10 cellular contexts compared by ENCODE assay signal in the genomic region with DNA sequence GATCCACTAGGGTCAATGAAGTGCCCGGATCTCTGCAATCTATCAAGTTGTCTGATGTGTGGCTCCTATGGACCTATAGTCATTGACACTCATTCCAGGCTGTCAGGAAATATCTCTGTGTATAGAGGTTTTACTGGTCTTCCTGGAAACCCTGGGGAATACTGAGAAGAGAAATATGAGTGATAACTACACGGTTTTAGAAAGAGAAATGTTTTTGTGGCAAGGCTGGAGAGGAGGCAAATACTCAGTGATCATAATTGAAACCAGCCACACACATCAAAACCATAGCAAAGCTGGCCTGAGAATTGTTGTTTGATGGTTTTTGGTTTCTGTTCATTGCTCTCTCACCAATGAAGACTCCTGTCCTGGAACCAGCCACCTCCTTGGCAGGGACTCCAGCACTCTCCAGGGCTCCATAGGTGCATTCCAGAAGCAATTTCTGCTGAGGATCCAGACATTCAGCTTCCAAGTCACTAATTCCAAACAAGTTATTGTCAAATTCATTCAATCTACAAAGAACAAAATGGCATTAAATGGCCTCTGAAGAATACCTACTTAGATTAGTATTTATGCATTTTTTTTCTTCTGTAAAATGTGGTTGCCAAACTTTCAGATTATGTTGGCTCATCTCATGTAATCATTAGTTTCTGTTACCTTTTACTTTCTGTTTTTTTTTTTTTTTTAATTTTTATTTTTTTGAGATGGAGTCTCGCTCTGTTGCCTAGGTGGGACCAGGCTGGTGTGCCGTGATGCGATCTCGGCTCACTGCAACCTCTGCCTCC.
A peak's percentile ranks its signal among the peaks of the same experiment; 100 is the strongest.
DNase-seq lines count a peak whose midpoint lies in the region; ATAC-seq and TF ChIP-seq lines count a peak whose summit lies in the region.
"Had no signal": no experiment of that assay in that cellular context is flagged by ENCODE, and none has a peak within 500 bp of the region (broad histone marks: within the 10 kb centered on the region; RNA-seq: fewer than 3 reads in every experiment).

No MANE protein-coding gene starts in this region.

- H3K79me2 ChIP-seq in H9 (ENCODE audit: insufficient read depth, low read length) = no peaks in the 10 kb centered on the region

- WGBS in H9 (ENCODE audit: extremely low coverage, insufficient read length, low lambda C conversion rate) = no CpG with 5 or more reads among the region's 6 CpGs

- H3K27ac Mint-ChIP-seq in activated T-cell treated with anti-CD3 and anti-CD28 coated beads, Interleukin-2, amount 50 U/mL, for 24 hours = peak overlapping the region; percentile 84
- no peak overlapping the region for H3K27ac Mint-ChIP-seq in stimulated activated naive B cell treated with anti-CD40 and anti-IgM and Interleukin-4, amounts not matched to agents 10 μg/mL and 1 μg/mL and 100 μg/mL, for 72 hours
- H3K27ac Mint-ChIP-seq in H9 = no peak overlapping the region; a peak in 1 of 7 replicates

- intact Hi-C loops in colonic mucosa (cut with DNase I) = no loop called here

- H3K18ac ChIP-seq in H9 (ENCODE audit: insufficient read length, low read depth, low read length) = no peak overlapping the region

- ATAC-seq in GM21717 (IDR thresholded peaks at IDR 0.05; ENCODE audit: unreplicated experiment) (peak; percentile 84), HG03378 (IDR thresholded peaks at IDR 0.05; ENCODE audit: unreplicated experiment) (peak; percentile 88)
- ATAC-seq in stimulated activated naive B cell treated with anti-CD40 and anti-IgM and Interleukin-4, amounts not matched to agents 10 μg/mL and 1 μg/mL and 100 μg/mL, for 72 hours (replicated peaks) = peak; percentile 34 to 69

- H3K36me3 Mint-ChIP-seq in activated T-cell treated with anti-CD3 and anti-CD28 coated beads, Interleukin-2, amount 50 U/mL, for 24 hours (ENCODE audit: low read depth) = peaks cover 13% of the 10 kb centered on the region
- peaks cover 19 to 26% of the 10 kb centered on the region in 2 donors for H3K36me3 Mint-ChIP-seq in stimulated activated naive B cell treated with anti-CD40 and anti-IgM and Interleukin-4, amounts not matched to agents 10 μg/mL and 1 μg/mL and 100 μg/mL, for 72 hours
- H3K36me3 Mint-ChIP-seq in H9 (ENCODE audit: insufficient read depth in 1 of 3, low read depth in 3 of 3) = peaks cover 5 to 8% (median 7%) of the 10 kb centered on the region in 3 experiments; a peak in 5 of 7 replicates

- H3K4me1 ChIP-seq in colonic mucosa = no peaks in the 10 kb centered on the region
- H3K4me1 ChIP-seq in H9 (ENCODE audit: insufficient read depth, low read length) = no peaks in the 10 kb centered on the region

- no peak overlapping the region for H4K91ac ChIP-seq in H9 (ENCODE audit: insufficient read length, low read depth, low read length)

- no peaks in the 10 kb centered on the region for H4K20me1 ChIP-seq in H9 (ENCODE audit: control insufficient read depth, insufficient read depth, insufficient read length)

- no peak overlapping the region for H4K5ac ChIP-seq in H9 (ENCODE audit: insufficient read length, low read depth, low read length)

- H3K27ac ChIP-seq in colonic mucosa = no peak overlapping the region
- H3K27ac ChIP-seq in H9 (ENCODE audit: insufficient read length, low read depth, low read length) = no peak overlapping the region
- H3K27ac ChIP-seq: dorsolateral prefrontal cortex had no signal

- H3K4me1 Mint-ChIP-seq in activated T-cell treated with anti-CD3 and anti-CD28 coated beads, Interleukin-2, amount 50 U/mL, for 24 hours (ENCODE audit: low read depth) = peaks cover 19% of the 10 kb centered on the region
- H3K4me1 Mint-ChIP-seq in stimulated activated naive B cell treated with anti-CD40 and anti-IgM and Interleukin-4, amounts not matched to agents 10 μg/mL and 1 μg/mL and 100 μg/mL, for 72 hours = peaks cover 7% of the 10 kb centered on the region in 2 donors
- H3K4me1 Mint-ChIP-seq in H9 = no peaks in the 10 kb centered on the region

- no peaks in the 10 kb centered on the region for H3K36me3 ChIP-seq in colonic mucosa

- no peak overlapping the region for H3K14ac ChIP-seq in H9 (ENCODE audit: insufficient read depth, low read length)

- H2BK120ac ChIP-seq in H9 (ENCODE audit: low read depth, low read length, poor library complexity, severe bottlenecking) = no peak overlapping the region

- no peak overlapping the region for H2BK5ac ChIP-seq in H9 (ENCODE audit: insufficient read length, low read length)

- no peak overlapping the region for H2AFZ ChIP-seq in H9 (ENCODE audit: low read length)

- no peak overlapping the region for H4K8ac ChIP-seq in H9 (replicated peaks; ENCODE audit: insufficient read length, low read depth, low read length)

- no peak overlapping the region for H2BK12ac ChIP-seq in H9 (ENCODE audit: insufficient read length, low read depth, low read length)

- H3K9me3 ChIP-seq in colonic mucosa (no peaks in the 10 kb centered on the region), H9 (ENCODE audit: control insufficient read depth, low read depth, low read length) (no peaks in the 10 kb centered on the region)

- H3K9ac ChIP-seq in colonic mucosa (ENCODE audit: low read depth in 2 of 2, low read length in 2 of 2) (no peak overlapping the region), H9 (ENCODE audit: extremely low read depth, insufficient read length, low read length) (no peak overlapping the region)

- DNase-seq in activated T-cell treated with anti-CD3 and anti-CD28 coated beads, Interleukin-2, amount 50 U/mL, for 24 hours = no peak
- DNase-seq in activated T-cell treated with anti-CD3 and anti-CD28 coated beads for 4 hours (no peak), colonic mucosa (no peak), H9 (no peak), NCI-H2227 treated with DMSO at 0.1 percent for 48 hours (lab: John Stamatoyannopoulos, UW) (no peak)
- no peak for DNase-seq in stimulated activated naive B cell treated with anti-CD40 and anti-IgM and Interleukin-4, amounts not matched to agents 10 μg/mL and 1 μg/mL and 100 μg/mL, for 72 hours
- DNase-seq: activated CD8-positive, alpha-beta memory T cell treated with anti-CD3 and anti-CD28 coated beads, Interleukin-2, amount 50 U/mL, for 48 hours; dorsolateral prefrontal cortex had no signal

- H3T11ph ChIP-seq in H9 (ENCODE audit: low read length) = no peak overlapping the region

- no peak overlapping the region for H3K4me2 ChIP-seq in H9 (ENCODE audit: insufficient read depth, insufficient read length, low read length)

- no peak overlapping the region for H2BK15ac ChIP-seq in H9 (ENCODE audit: low read depth, low read length)

- H2BK20ac ChIP-seq in H9 (ENCODE audit: low read depth, low read length, poor library complexity, severe bottlenecking) = no peak overlapping the region

- H3K23ac ChIP-seq in H9 (ENCODE audit: insufficient read length, low read depth, low read length) = no peak overlapping the region

- no peaks in the 10 kb centered on the region for H3K27me3 Mint-ChIP-seq in activated T-cell treated with anti-CD3 and anti-CD28 coated beads, Interleukin-2, amount 50 U/mL, for 24 hours
- H3K27me3 Mint-ChIP-seq in stimulated activated naive B cell treated with anti-CD40 and anti-IgM and Interleukin-4, amounts not matched to agents 10 μg/mL and 1 μg/mL and 100 μg/mL, for 72 hours = no peaks in the 10 kb centered on the region
- no peaks in the 10 kb centered on the region for H3K27me3 Mint-ChIP-seq in H9 (ENCODE audit: low read depth)

- no peak overlapping the region for H3K4ac ChIP-seq in H9 (ENCODE audit: low read depth, low read length)

- H3K27me3 ChIP-seq in colonic mucosa = no peaks in the 10 kb centered on the region
- H3K27me3 ChIP-seq in H9 (ENCODE audit: insufficient read depth, low read length) = no peaks in the 10 kb centered on the region
- H3K27me3 ChIP-seq: dorsolateral prefrontal cortex had no signal

- no peak overlapping the region for H3K4me3 ChIP-seq in colonic mucosa
- H3K4me3 ChIP-seq: dorsolateral prefrontal cortex had no signal

- H3K4me3 Mint-ChIP-seq in activated T-cell treated with anti-CD3 and anti-CD28 coated beads, Interleukin-2, amount 50 U/mL, for 24 hours = no peak overlapping the region
- no peak overlapping the region for H3K4me3 Mint-ChIP-seq in stimulated activated naive B cell treated with anti-CD40 and anti-IgM and Interleukin-4, amounts not matched to agents 10 μg/mL and 1 μg/mL and 100 μg/mL, for 72 hours
- no peak overlapping the region for H3K4me3 Mint-ChIP-seq in H9

- H3K79me1 ChIP-seq in H9 (ENCODE audit: insufficient read depth, low read depth, low read length, poor library complexity, severe bottlenecking) = no peaks in the 10 kb centered on the region

- no peak overlapping the region for H3K56ac ChIP-seq in H9 (ENCODE audit: insufficient read length, low read depth, low read length)

- H3K23me2 ChIP-seq in H9 (ENCODE audit: insufficient read length, low read depth, low read length, poor library complexity, severe bottlenecking) = no peaks in the 10 kb centered on the region

- TF ChIP-seq CTCF in colonic mucosa (IDR thresholded peaks at IDR 0.05) = no peak
- no peak for TF ChIP-seq CTCF in H9 (conservative IDR thresholded peaks at IDR 0.05)

- H3K9me3 Mint-ChIP-seq in activated T-cell treated with anti-CD3 and anti-CD28 coated beads, Interleukin-2, amount 50 U/mL, for 24 hours = no peaks in the 10 kb centered on the region
- H3K9me3 Mint-ChIP-seq in stimulated activated naive B cell treated with anti-CD40 and anti-IgM and Interleukin-4, amounts not matched to agents 10 μg/mL and 1 μg/mL and 100 μg/mL, for 72 hours = peaks cover 0 to 3% of the 10 kb centered on the region in 2 donors
- no peaks in the 10 kb centered on the region; a peak in 1 of 5 replicates for H3K9me3 Mint-ChIP-seq in H9

- H2AK5ac ChIP-seq in H9 (ENCODE audit: insufficient read length, low read length) = no peak overlapping the region
